In the genomic region with DNA sequence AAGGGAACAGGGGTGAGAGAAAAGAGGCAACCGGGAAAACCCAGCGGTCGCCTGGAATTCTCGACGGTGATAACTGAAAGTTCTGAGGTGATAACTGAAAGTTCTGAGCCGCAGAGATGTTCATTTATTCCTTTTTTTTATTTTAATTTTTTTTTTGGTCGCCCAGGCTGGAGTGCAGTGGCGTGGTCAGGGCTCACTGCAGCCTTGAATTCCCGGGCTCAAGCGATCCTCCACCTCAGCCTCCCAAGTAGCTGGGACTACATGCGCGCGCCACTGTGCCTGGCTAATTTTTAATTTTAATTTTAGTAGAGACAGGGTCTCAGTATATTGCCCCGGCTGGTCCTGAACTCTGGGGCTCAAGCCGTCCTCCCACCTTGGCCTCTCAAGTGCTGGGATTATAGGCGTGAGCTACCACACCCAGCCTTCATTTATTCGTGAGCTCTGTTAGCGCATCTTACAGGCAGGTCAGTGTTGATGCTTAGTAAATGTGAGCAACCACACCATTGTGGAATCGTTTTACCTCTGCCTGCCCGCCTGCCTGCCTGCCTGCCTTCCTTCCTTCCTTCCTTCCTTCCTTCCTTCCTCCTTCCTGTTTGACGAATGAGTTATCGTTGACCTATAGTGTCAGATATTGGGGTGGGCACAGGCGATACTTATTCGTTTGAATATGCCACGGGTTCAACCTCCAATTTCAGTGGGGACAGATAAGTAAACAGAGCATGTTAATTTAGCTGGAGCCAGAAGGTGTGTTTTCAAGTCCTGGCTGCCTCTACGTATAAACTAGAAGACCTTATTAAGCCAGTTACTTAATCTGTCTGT, we compare ENCODE assay signal across 8 cellular contexts. TPM values are rescaled to one million over a fixed set of nuclear protein-coding genes. Genes with fewer than 3 reads are reported as not detected.
A peak's percentile ranks its signal among the peaks of the same experiment; 100 is the strongest.
DNase-seq lines count a peak whose midpoint lies in the region; ATAC-seq and TF ChIP-seq lines count a peak whose summit lies in the region.

No MANE protein-coding gene starts in this region.

- peak overlapping the region; percentile 98 for H3K4me3 Mint-ChIP-seq in CD4-positive, alpha-beta T cell

- H3K27me3 Mint-ChIP-seq in CD4-positive, alpha-beta T cell, result no peaks in the 10 kb centered on the region

- H3K27ac Mint-ChIP-seq in CD4-positive, alpha-beta T cell, result peak overlapping the region; percentile 81

- no peaks in the 10 kb centered on the region for H3K4me1 ChIP-seq in mucosa of stomach (ENCODE audit: control insufficient read depth, insufficient read depth, low read length)

- H3K4me1 Mint-ChIP-seq in CD4-positive, alpha-beta T cell (ENCODE audit: low read depth), result peaks cover 46% of the 10 kb centered on the region

- POLR2A ChIA-PET in CD4-positive, alpha-beta T cell (lab: Charles Lee), result interaction anchor here (0.8 to 2.3 kb wide), 3 partner anchors 279 to 334 kb away, joined by 3 to 9 read pairs (median 8); a partner anchor contains a TSS

- DNase-seq in CD4-positive, alpha-beta T cell, result no peak
- DNase-seq in NCI-H748 treated with DMSO at 0.1 percent for 48 hours (lab: John Stamatoyannopoulos, UW), result peak; percentile 33
- no peak for DNase-seq in coronary artery (ENCODE audit: low spot score)
- no peak for DNase-seq in GM19240 (ENCODE audit: insufficient read length, low spot score)
- no peak for DNase-seq in hypothalamus (lab: John Stamatoyannopoulos, UW)
- no peak for DNase-seq in globus pallidus (ENCODE audit: low spot score)

- CTCF ChIA-PET in CD4-positive, alpha-beta T cell (lab: Charles Lee), result interaction anchor here (1.8 to 2.2 kb wide), 2 partner anchors 20 to 334 kb away, joined by 5 to 7 read pairs; a partner anchor contains a TSS

- peaks cover 9% of the 10 kb centered on the region for H3K36me3 Mint-ChIP-seq in CD4-positive, alpha-beta T cell (ENCODE audit: low read depth)

- peak; percentile 10 for ATAC-seq in CD4-positive, alpha-beta T cell (ENCODE audit: poor library complexity)
- ATAC-seq in GM21619 (IDR thresholded peaks at IDR 0.05; ENCODE audit: unreplicated experiment), result peak; percentile 19

- intact Hi-C loops in CD4-positive, alpha-beta T cell (cut with DNase I, micrococcal nuclease), result loop anchor here in 1 of 2 experiments (2.0 to 10.0 kb wide), 5 partner anchors 119 to 772 kb away; a partner anchor contains a TSS

- no peaks in the 10 kb centered on the region for H3K9me3 ChIP-seq in CD4-positive, alpha-beta T cell (ENCODE audit: control insufficient read depth, low read length)
- no peaks in the 10 kb centered on the region for H3K9me3 ChIP-seq in mucosa of stomach (ENCODE audit: control insufficient read depth, low read length)

- no peaks in the 10 kb centered on the region for H3K9me3 Mint-ChIP-seq in CD4-positive, alpha-beta T cell

- TF ChIP-seq CTCF in CD4-positive, alpha-beta T cell (IDR thresholded peaks at IDR 0.05), result no peak
- no peak for TF ChIP-seq CTCF in coronary artery (IDR thresholded peaks at IDR 0.05)

- H3K9ac ChIP-seq in mucosa of stomach (ENCODE audit: low read length), result peak overlapping the region; percentile 49

- H3K4me3 ChIP-seq in coronary artery (peak overlapping the region; percentile 96), mucosa of stomach (ENCODE audit: low read length) (peak overlapping the region; percentile 53)

- H3K27me3 ChIP-seq in CD4-positive, alpha-beta T cell (ENCODE audit: control insufficient read depth, insufficient read depth, low read length), result no peaks in the 10 kb centered on the region
- no peaks in the 10 kb centered on the region for H3K27me3 ChIP-seq in mucosa of stomach (ENCODE audit: control insufficient read depth, insufficient read depth, low read length)

- no peak overlapping the region for H3K27ac ChIP-seq in CD4-positive, alpha-beta T cell (ENCODE audit: low read depth, low read length)
- H3K27ac ChIP-seq in coronary artery, result peak overlapping the region in 1 of 2 donors; percentile 98

- H3K36me3 ChIP-seq in mucosa of stomach (ENCODE audit: control insufficient read depth, insufficient read depth, low read length), result no peaks in the 10 kb centered on the region

RNA-seq across cellular contexts. Expression of a gene that starts 0.6 kb away (rescaled TPM):
- 1 to 10 TPM; 3.5 to 4.2 TPM for total RNA-seq in CD4-positive, alpha-beta T cell
